16 cellular contexts compared by ENCODE assay signal in genomic region chr11:80719292-80719646, GRCh38.
DNase-seq lines count a peak whose midpoint lies in the region; ATAC-seq and TF ChIP-seq lines count a peak whose summit lies in the region.
"Had no signal": no experiment of that assay in that cellular context is flagged by ENCODE, and none has a peak within 500 bp of the region (broad histone marks: within the 10 kb centered on the region; RNA-seq: fewer than 3 reads in every experiment).

No MANE protein-coding gene starts in this region.

- no peaks in the 10 kb centered on the region for H3K27me3 Mint-ChIP-seq in neural progenitor cell (ENCODE audit: insufficient read depth, low read depth)
- H3K27me3 Mint-ChIP-seq: CD4-positive, alpha-beta T cell had no signal

- no peak overlapping the region for H3K4me3 Mint-ChIP-seq in neural progenitor cell
- H3K4me3 Mint-ChIP-seq: CD4-positive, alpha-beta T cell had no signal

- H3K36me3 ChIP-seq in neural progenitor cell = no peaks in the 10 kb centered on the region
- H3K36me3 ChIP-seq in tibial artery = no peaks in the 10 kb centered on the region

- H4K20me1 ChIP-seq in neural progenitor cell (ENCODE audit: low read depth) = no peaks in the 10 kb centered on the region

- no peak overlapping the region for H3K4me2 ChIP-seq in neural progenitor cell
- H3K4me2 ChIP-seq: A549 had no signal

- H3K4me3 ChIP-seq in neural progenitor cell (no peak overlapping the region), tibial artery (no peak overlapping the region)
- H3K4me3 ChIP-seq: A549 had no signal

- no peaks in the 10 kb centered on the region for H3K36me3 Mint-ChIP-seq in neural progenitor cell

- peak in 2 of 3 experiments; percentile 25 to 63 for DNase-seq in NCI-H1417 (lab: John Stamatoyannopoulos, UW)
- no peak for DNase-seq in NCI-H1417 treated with DMSO at 0.1 percent for 48 hours (lab: John Stamatoyannopoulos, UW)
- peak; percentile 5 for DNase-seq in neural progenitor cell (ENCODE audit: low spot score)
- no peak for DNase-seq in NCI-H2081 (lab: John Stamatoyannopoulos, UW)
- DNase-seq in tibial artery = no peak
- DNase-seq: AML-193; Caco-2; CD4-positive, alpha-beta T cell; GDM1; GOT3; H7 had no signal

- TF ChIP-seq CTCF in VCaP (conservative IDR thresholded peaks at IDR 0.05) (no peak), neural progenitor cell (IDR thresholded peaks at IDR 0.05) (no peak), tibial artery (IDR thresholded peaks at IDR 0.05) (no peak)

- H3K9me3 ChIP-seq in neural progenitor cell (ENCODE audit: low read depth) = no peaks in the 10 kb centered on the region
- no peaks in the 10 kb centered on the region for H3K9me3 ChIP-seq in tibial artery
- H3K9me3 ChIP-seq: A549, Caco-2 had no signal

- no peaks in the 10 kb centered on the region for H3K79me2 ChIP-seq in neural progenitor cell (ENCODE audit: low read depth)

- no peaks in the 10 kb centered on the region for H3F3A ChIP-seq in neural progenitor cell (ENCODE audit: low read depth)

- peak overlapping the region; percentile 50 for H3K27ac ChIP-seq in VCaP
- no peak overlapping the region for H3K27ac ChIP-seq in neural progenitor cell
- no peak overlapping the region for H3K27ac ChIP-seq in tibial artery
- H3K27ac ChIP-seq: 22Rv1, A549, C4-2B had no signal

- H2AFZ ChIP-seq in neural progenitor cell (replicated peaks) = no peak overlapping the region

- H3K27me3 ChIP-seq in neural progenitor cell = no peaks in the 10 kb centered on the region
- no peaks in the 10 kb centered on the region for H3K27me3 ChIP-seq in tibial artery

- no peaks in the 10 kb centered on the region for H3K4me1 Mint-ChIP-seq in neural progenitor cell

- H3K27ac Mint-ChIP-seq in neural progenitor cell = no peak overlapping the region
- H3K27ac Mint-ChIP-seq: CD4-positive, alpha-beta T cell had no signal

- intact Hi-C loops in tibial artery (cut with DNase I; ENCODE audit: low total_unique reads) = no loop called here

- H3K4me1 ChIP-seq in neural progenitor cell = no peaks in the 10 kb centered on the region
- no peaks in the 10 kb centered on the region for H3K4me1 ChIP-seq in tibial artery
- H3K4me1 ChIP-seq: A549, Caco-2 had no signal

- no peak overlapping the region for H3K9ac ChIP-seq in neural progenitor cell

- no peaks in the 10 kb centered on the region for H3K9me3 Mint-ChIP-seq in neural progenitor cell

- ATAC-seq in GM18867 (IDR thresholded peaks at IDR 0.05; ENCODE audit: unreplicated experiment) = no peak
- ATAC-seq: A549 had no signal

Comparison
In these comparisons a context has a peak if more than half of its experiments do, and no peak if none do; other contexts are left out.
1. DNase-seq: peak in NCI-H1417 (2 of 3) and neural progenitor cell (single experiment); none in NCI-H1417 treated with DMSO at 0.1 percent for 48 hours (single experiment), NCI-H2081 (0 of 2) and tibial artery (0 of 2).